ENCODE assay signal across 11 cellular contexts in the genomic region with DNA sequence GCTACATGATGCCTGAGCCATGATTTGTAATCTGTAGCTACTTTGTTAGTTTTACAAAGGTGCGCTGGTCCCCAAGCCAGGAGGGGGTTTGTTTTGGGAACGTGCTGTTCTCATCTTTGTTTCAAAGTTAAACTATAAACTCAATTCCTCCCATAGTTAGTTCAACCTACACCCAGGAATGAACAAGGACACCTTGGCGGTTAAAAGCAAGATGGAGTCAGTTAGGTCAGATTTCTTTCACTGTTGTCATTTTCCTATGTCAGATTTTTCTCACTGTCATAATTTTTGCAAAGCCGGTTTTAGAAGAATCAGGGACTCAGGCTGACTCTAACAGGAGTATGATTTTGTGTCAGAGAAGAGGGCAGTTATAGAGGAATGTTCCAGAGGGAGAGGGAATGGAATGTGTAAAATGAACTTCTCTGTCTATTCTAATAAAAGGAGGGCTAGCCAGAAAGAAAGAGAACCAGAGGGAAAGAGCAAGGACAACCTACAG. TPM values are rescaled to one million over a fixed set of nuclear protein-coding genes. Genes with fewer than 3 reads are reported as not detected.
DNase-seq lines count a peak whose midpoint lies in the region; ATAC-seq and TF ChIP-seq lines count a peak whose summit lies in the region.
"Had no signal": no experiment of that assay in that cellular context is flagged by ENCODE, and none has a peak within 500 bp of the region (broad histone marks: within the 10 kb centered on the region; RNA-seq: fewer than 3 reads in every experiment).

No MANE protein-coding gene starts in this region.

- H3K4me1 Mint-ChIP-seq in activated CD4-positive, alpha-beta memory T cell treated with anti-CD3 and anti-CD28 coated beads, Interleukin-2, amount 10 ng/mL, durations not matched to agents 7 days and 5 days: peaks cover 30% of the 10 kb centered on the region

- H3K4me1 ChIP-seq in SK-N-SH (ENCODE audit: control insufficient read depth in 1 of 2, insufficient read depth in 2 of 2, low read depth in 1 of 2, low read length in 1 of 2) (peaks cover 0 to 6% of the 10 kb centered on the region in 2 experiments; a peak in 1 of 4 replicates), gastroesophageal sphincter (peaks cover 0 to 48% (median 16%) of the 10 kb centered on the region in 3 donors), smooth muscle cell (ENCODE audit: low read depth) (peaks cover 16% of the 10 kb centered on the region)

- peaks cover 42% of the 10 kb centered on the region for H3K27me3 Mint-ChIP-seq in activated CD4-positive, alpha-beta memory T cell treated with anti-CD3 and anti-CD28 coated beads, Interleukin-2, amount 10 ng/mL, durations not matched to agents 7 days and 5 days

- TF ChIP-seq POLR2A in gastroesophageal sphincter (IDR thresholded peaks at IDR 0.05): no peak

- peak overlapping the region; percentile 50; the same call in 1 of the 2 replicates for H3K4me2 ChIP-seq in SK-N-SH
- H3K4me2 ChIP-seq in smooth muscle cell: peak overlapping the region; percentile 77

- no peak overlapping the region for H3K9ac ChIP-seq in SK-N-SH
- no peak overlapping the region for H3K9ac ChIP-seq in smooth muscle cell (ENCODE audit: low read depth)

- H3K9me3 ChIP-seq in SK-N-SH (no peaks in the 10 kb centered on the region), gastroesophageal sphincter (no peaks in the 10 kb centered on the region), smooth muscle cell (replicated peaks; ENCODE audit: low read depth) (no peaks in the 10 kb centered on the region)
- H3K9me3 ChIP-seq: Peyer's patch had no signal

- POLR2A ChIA-PET in SK-N-SH (lab: Yijun Ruan, JAX): no interaction called here
- POLR2A ChIA-PET in activated CD4-positive, alpha-beta memory T cell treated with anti-CD3 and anti-CD28 coated beads, Interleukin-2, amount 10 ng/mL, durations not matched to agents 7 days and 5 days (lab: Charles Lee): no interaction called here

- H3F3A ChIP-seq in SK-N-SH (replicated peaks; ENCODE audit: insufficient read depth) (peaks cover 9% of the 10 kb centered on the region), smooth muscle cell (ENCODE audit: low read depth) (peaks cover 6% of the 10 kb centered on the region)

- H2AFZ ChIP-seq in SK-N-SH (ENCODE audit: low read depth) (peak overlapping the region; percentile 19; the same call in 1 of the 2 replicates), smooth muscle cell (ENCODE audit: low read depth) (peak overlapping the region; percentile 39)

- H4K20me1 ChIP-seq in SK-N-SH (ENCODE audit: insufficient read depth) (no peaks in the 10 kb centered on the region), smooth muscle cell (ENCODE audit: low read depth) (no peaks in the 10 kb centered on the region)

- TF ChIP-seq CTCF in SK-N-SH (IDR thresholded peaks at IDR 0.05) (no peak), gastroesophageal sphincter (IDR thresholded peaks at IDR 0.05) (no peak), smooth muscle cell (IDR thresholded peaks at IDR 0.05; ENCODE audit: borderline replicate concordance, insufficient read depth, poor library complexity, severe bottlenecking) (no peak)

- no peak for TF ChIP-seq EP300 in SK-N-SH (IDR thresholded peaks at IDR 0.05; ENCODE audit: borderline replicate concordance in 1 of 2, low read depth in 1 of 2, low read length in 1 of 2)
- no peak for TF ChIP-seq EP300 in gastroesophageal sphincter (IDR thresholded peaks at IDR 0.05)

- no peaks in the 10 kb centered on the region for H3K9me3 Mint-ChIP-seq in activated CD4-positive, alpha-beta memory T cell treated with anti-CD3 and anti-CD28 coated beads, Interleukin-2, amount 10 ng/mL, durations not matched to agents 7 days and 5 days
- H3K9me3 Mint-ChIP-seq: CD8-positive, alpha-beta memory T cell; WTC11 had no signal

- H3K27me3 ChIP-seq in SK-N-SH (ENCODE audit: insufficient read depth) (no peaks in the 10 kb centered on the region), gastroesophageal sphincter (no peaks in the 10 kb centered on the region), smooth muscle cell (ENCODE audit: low read depth) (no peaks in the 10 kb centered on the region)
- H3K27me3 ChIP-seq: Peyer's patch had no signal

- H3K4me3 ChIP-seq in SK-N-SH (ENCODE audit: low read depth in 2 of 2, low read length in 1 of 2) (no peak overlapping the region; a peak in 1 of 4 replicates), gastroesophageal sphincter (peak overlapping the region; percentile 11 to 24), smooth muscle cell (no peak overlapping the region)
- H3K4me3 ChIP-seq: Peyer's patch had no signal

- H3K79me2 ChIP-seq in SK-N-SH (ENCODE audit: insufficient read depth): no peaks in the 10 kb centered on the region
- no peaks in the 10 kb centered on the region for H3K79me2 ChIP-seq in smooth muscle cell (ENCODE audit: low read depth)

- no peak for TF ChIP-seq RAD21 in SK-N-SH (IDR thresholded peaks at IDR 0.05; ENCODE audit: low read length)

- H3K27ac ChIP-seq in SK-N-SH (ENCODE audit: low read depth in 2 of 2, low read length in 1 of 2) (peak overlapping the region; percentile 25 to 67; a peak in 3 of 4 replicates), gastroesophageal sphincter (peak overlapping the region; percentile 37 to 89 (median 80)), smooth muscle cell (ENCODE audit: low read depth) (no peak overlapping the region)

- no peak for ATAC-seq in gastroesophageal sphincter
- ATAC-seq in HG03280 (IDR thresholded peaks at IDR 0.05; ENCODE audit: unreplicated experiment): no peak
- ATAC-seq: WTC11 had no signal

- no peak overlapping the region for H3K27ac Mint-ChIP-seq in activated CD4-positive, alpha-beta memory T cell treated with anti-CD3 and anti-CD28 coated beads, Interleukin-2, amount 10 ng/mL, durations not matched to agents 7 days and 5 days
- H3K27ac Mint-ChIP-seq: WTC11 had no signal

- CTCF ChIA-PET in SK-N-SH (lab: Yijun Ruan, JAX): interaction anchor here (1.1 kb wide), 1 partner anchor 525 kb away, joined by 3 read pairs; the partner anchor contains the start of gene ATXN1
- CTCF ChIA-PET in activated CD4-positive, alpha-beta memory T cell treated with anti-CD3 and anti-CD28 coated beads, Interleukin-2, amount 10 ng/mL, durations not matched to agents 7 days and 5 days (lab: Charles Lee): no interaction called here

- H3K36me3 Mint-ChIP-seq in activated CD4-positive, alpha-beta memory T cell treated with anti-CD3 and anti-CD28 coated beads, Interleukin-2, amount 10 ng/mL, durations not matched to agents 7 days and 5 days (ENCODE audit: low read depth): no peaks in the 10 kb centered on the region
- H3K36me3 Mint-ChIP-seq: WTC11 had no signal

- DNase-seq in EH (ENCODE audit: low read depth) (peak; percentile 72), SK-N-SH (no peak), smooth muscle cell (lab: John Stamatoyannopoulos, UW; ENCODE audit: unreplicated experiment) (no peak), NCI-H526 treated with DMSO at 0.1 percent for 48 hours (lab: John Stamatoyannopoulos, UW) (no peak), NCI-H2107 treated with DMSO at 0.1 percent for 48 hours (lab: John Stamatoyannopoulos, UW; ENCODE audit: unreplicated experiment) (no peak)
- DNase-seq in activated CD4-positive, alpha-beta memory T cell treated with anti-CD3 and anti-CD28 coated beads, Interleukin-2, amount 10 ng/mL, durations not matched to agents 7 days and 5 days: no peak
- DNase-seq: CD8-positive, alpha-beta memory T cell had no signal

- H3K9me2 ChIP-seq in SK-N-SH: no peaks in the 10 kb centered on the region

- H3K36me3 ChIP-seq in SK-N-SH (replicated peaks in 1 of 2; ENCODE audit: control insufficient read depth in 1 of 2, insufficient read depth in 2 of 2, low read length in 1 of 2) (no peaks in the 10 kb centered on the region), gastroesophageal sphincter (no peaks in the 10 kb centered on the region), smooth muscle cell (ENCODE audit: low read depth) (no peaks in the 10 kb centered on the region)
- H3K36me3 ChIP-seq: Peyer's patch had no signal

- H3K4me3 Mint-ChIP-seq in activated CD4-positive, alpha-beta memory T cell treated with anti-CD3 and anti-CD28 coated beads, Interleukin-2, amount 10 ng/mL, durations not matched to agents 7 days and 5 days: no peak overlapping the region
- H3K4me3 Mint-ChIP-seq: WTC11 had no signal

- 61% methylated on average over 4 of the region's 4 CpGs for WGBS in SK-N-SH (ENCODE audit: low lambda C conversion rate)
- WGBS in gastroesophageal sphincter (ENCODE audit: low coverage in 1 of 2), 2 donors: 66 to 80% methylated on average over 3 to 4 of the region's 4 CpGs
- WGBS in smooth muscle cell (ENCODE audit: low lambda C conversion rate): 81% methylated on average over 4 of the region's 4 CpGs

TF ChIP-seq in SK-N-SH, 30 proteins besides CTCF, POLR2A, EP300 and RAD21 (continues in another document):
- TF ChIP-seq, protein P1, sequence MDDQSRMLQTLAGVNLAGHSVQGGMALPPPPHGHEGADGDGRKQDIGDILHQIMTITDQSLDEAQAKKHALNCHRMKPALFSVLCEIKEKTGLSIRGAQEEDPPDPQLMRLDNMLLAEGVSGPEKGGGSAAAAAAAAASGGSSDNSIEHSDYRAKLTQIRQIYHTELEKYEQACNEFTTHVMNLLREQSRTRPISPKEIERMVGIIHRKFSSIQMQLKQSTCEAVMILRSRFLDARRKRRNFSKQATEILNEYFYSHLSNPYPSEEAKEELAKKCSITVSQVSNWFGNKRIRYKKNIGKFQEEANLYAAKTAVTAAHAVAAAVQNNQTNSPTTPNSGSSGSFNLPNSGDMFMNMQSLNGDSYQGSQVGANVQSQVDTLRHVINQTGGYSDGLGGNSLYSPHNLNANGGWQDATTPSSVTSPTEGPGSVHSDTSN (IDR thresholded peaks at IDR 0.05): peak; percentile 54; the same call in 1 of the 2 replicates
- TF ChIP-seq FOXJ3 (CRISPR knock-in tag; IDR thresholded peaks at IDR 0.05) (no peak), TCF12 (IDR thresholded peaks at IDR 0.05) (peak; percentile 29; the same call in 1 of the 2 replicates)

RNA-seq across cellular contexts. Expression of gene GMPR, which starts 2.3 kb away (rescaled TPM):
- polyA plus RNA-seq in SK-N-SH (2012; rRNA removed) (18.4 and 21.0 TPM in 2 replicates), smooth muscle cell (0.74 and 2.6 TPM in 2 replicates)
- 19.0 and 21.2 TPM in 2 replicates for polyA plus RNA-seq in SK-N-SH (2012; cell fraction: cytosol; rRNA removed)
- polyA plus RNA-seq in SK-N-SH (2012; cell fraction: nucleus; rRNA removed): 11.0 and 12.5 TPM in 2 replicates
- total RNA-seq in gastroesophageal sphincter (10 to 100 TPM; 18.2 to 71.5 (median 45.6) TPM), smooth muscle cell (1.3 TPM in 1 of 2 replicates, not detected in the other)
- 1 to 10 TPM; 3.4 to 4.0 TPM for total RNA-seq in activated CD4-positive, alpha-beta memory T cell treated with anti-CD3 and anti-CD28 coated beads, Interleukin-2, amount 10 ng/mL, durations not matched to agents 7 days and 5 days

Comparison
In these comparisons a context has a peak if more than half of its experiments do, and no peak if none do; other contexts are left out.
1. H3K4me3 ChIP-seq: peak in gastroesophageal sphincter (2 of 2); none in SK-N-SH (0 of 2) and smooth muscle cell (single experiment).